25 cellular contexts compared by ENCODE assay signal in the genomic region with DNA sequence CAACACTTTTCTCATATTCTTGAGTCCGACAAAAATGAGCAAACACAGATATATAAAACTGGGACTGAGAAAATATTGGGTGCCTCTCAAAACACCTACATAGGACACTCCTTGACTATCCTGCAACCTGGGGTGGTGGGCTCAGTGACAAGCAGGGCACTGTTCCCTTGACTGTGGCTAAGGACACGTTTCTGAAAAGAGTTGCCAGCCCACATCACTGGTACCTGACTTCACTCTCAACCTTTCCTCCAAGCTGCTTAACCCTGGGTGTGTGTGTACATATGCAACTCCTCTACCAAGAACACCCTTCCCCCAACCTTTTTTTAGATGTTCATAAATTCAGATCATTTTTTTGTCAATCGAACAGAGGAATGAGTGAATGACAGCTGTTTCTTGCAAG.
DNase-seq lines count a peak whose midpoint lies in the region; ATAC-seq, FAIRE-seq and TF ChIP-seq lines count a peak whose summit lies in the region.
"Had no signal": no experiment of that assay in that cellular context is flagged by ENCODE, and none has a peak within 500 bp of the region (broad histone marks: within the 10 kb centered on the region; RNA-seq: fewer than 3 reads in every experiment).

No MANE protein-coding gene starts in this region.

- TF ChIP-seq CTCF in HepG2 (CRISPR knock-in tag; IDR thresholded peaks at IDR 0.05) (no peak), right lobe of liver (IDR thresholded peaks at IDR 0.05) (no peak), vagina (IDR thresholded peaks at IDR 0.05) (no peak), D721Med (IDR thresholded peaks at IDR 0.05; ENCODE audit: insufficient read depth, missing control alignments) (no peak), thyroid gland (IDR thresholded peaks at IDR 0.05) (no peak)

- no peaks in the 10 kb centered on the region for H3K79me2 ChIP-seq in HepG2 (ENCODE audit: insufficient read depth, low read length)

- TF ChIP-seq RAD21 in HepG2 (CRISPR knock-in tag; IDR thresholded peaks at IDR 0.05): no peak

- no peaks in the 10 kb centered on the region for H4K20me1 ChIP-seq in HepG2 (ENCODE audit: insufficient read depth, low read length)
- H4K20me1 ChIP-seq: BLaER1 treated with 17β-estradiol and CSF1 and Interleukin-3, amounts not matched to agents 10 nM and 100 nM had no signal

- TF ChIP-seq POLR2A in HepG2 (IDR thresholded peaks at IDR 0.05; ENCODE audit: insufficient read depth in 1 of 2, low read depth in 2 of 2, low read length in 2 of 2) (no peak), right lobe of liver (IDR thresholded peaks at IDR 0.05) (no peak), vagina (IDR thresholded peaks at IDR 0.05) (no peak), thyroid gland (IDR thresholded peaks at IDR 0.05) (no peak)

- H3K9me3 ChIP-seq in HepG2 (ENCODE audit: low read length): no peaks in the 10 kb centered on the region
- H3K9me3 ChIP-seq in right lobe of liver: no peaks in the 10 kb centered on the region
- no peaks in the 10 kb centered on the region for H3K9me3 ChIP-seq in vagina
- H3K9me3 ChIP-seq in thyroid gland: no peaks in the 10 kb centered on the region
- H3K9me3 ChIP-seq: A549, BE2C had no signal

- DNase-seq in HepG2 (ENCODE audit: low spot score) (no peak), right lobe of liver (no peak), substantia nigra (lab: John Stamatoyannopoulos, UW) (no peak), vagina (ENCODE audit: extremely low spot score in 2 of 2) (peak; percentile 54 to 61), D721Med (ENCODE audit: insufficient read length, low spot score) (no peak), thyroid gland (no peak)
- DNase-seq: 8988T; ACHN; AML-193; BE2C; Calu3; CD4-positive, alpha-beta T cell; CD8-positive, alpha-beta memory T cell; COR-L47; DMS153; DND-41; GM23248; H7; HCEC 1CT had no signal

- intact Hi-C loops in HepG2 (cut with micrococcal nuclease; ENCODE audit: unreplicated experiment): no loop called here
- intact Hi-C loops in right lobe of liver (cut with DNase I): no loop called here
- intact Hi-C loops in vagina (cut with DNase I): no loop called here
- intact Hi-C loops in thyroid gland (cut with DNase I): no loop called here

- WGBS in HepG2 (ENCODE audit: low lambda C conversion rate): 9% methylated on average over 3 of the region's 3 CpGs
- 56% methylated on average over 3 of the region's 3 CpGs for WGBS in right lobe of liver (ENCODE audit: insufficient coverage, low coverage, low lambda C conversion rate, missing lambda C conversion rate)
- WGBS in thyroid gland, 2 donors: 75 to 84% methylated on average over 3 of the region's 3 CpGs

- CTCF ChIA-PET in HepG2 (lab: Yijun Ruan, JAX; ENCODE audit: low intra/inter-chr PET ratio, low total read pairs): no interaction called here

- H3K4me1 ChIP-seq in HepG2 (ENCODE audit: insufficient read depth, low read length): no peaks in the 10 kb centered on the region
- H3K4me1 ChIP-seq in right lobe of liver: no peaks in the 10 kb centered on the region
- H3K4me1 ChIP-seq in vagina: peaks cover 39% of the 10 kb centered on the region
- no peaks in the 10 kb centered on the region for H3K4me1 ChIP-seq in thyroid gland
- H3K4me1 ChIP-seq: A549, BE2C had no signal

- H3K27me3 ChIP-seq in HepG2 (ENCODE audit: control insufficient read depth in 1 of 2, insufficient read depth in 2 of 2, low read length in 2 of 2) (peaks cover 0 to 4% of the 10 kb centered on the region in 2 experiments; a peak in 1 of 5 replicates), right lobe of liver (no peaks in the 10 kb centered on the region), vagina (no peaks in the 10 kb centered on the region), thyroid gland (no peaks in the 10 kb centered on the region)
- H3K27me3 ChIP-seq: BE2C; BLaER1 treated with 17β-estradiol and CSF1 and Interleukin-3, amounts not matched to agents 10 nM and 100 nM had no signal

- no peak overlapping the region for H3K9ac ChIP-seq in HepG2 (ENCODE audit: insufficient read depth, low read depth, low read length)
- H3K9ac ChIP-seq: BLaER1 treated with 17β-estradiol and CSF1 and Interleukin-3, amounts not matched to agents 10 nM and 100 nM; GM23248 had no signal

- in situ Hi-C loops in HepG2 (cut with HindIII; ENCODE audit: extremely low pct_ligation_motif_present, low pct_unique_long_range_greater_than_20kb): no loop called here

- no peak overlapping the region for H3K27ac ChIP-seq in HepG2 (ENCODE audit: extremely low read length, insufficient read depth, low read length)
- no peak overlapping the region for H3K27ac ChIP-seq in right lobe of liver
- H3K27ac ChIP-seq in substantia nigra (ENCODE audit: low read depth, low read length, poor library complexity, severe bottlenecking): peak overlapping the region; percentile 80
- H3K27ac ChIP-seq in vagina: no peak overlapping the region
- H3K27ac ChIP-seq in thyroid gland: no peak overlapping the region
- H3K27ac ChIP-seq: A549; BLaER1 treated with 17β-estradiol and CSF1 and Interleukin-3, amounts not matched to agents 10 nM and 100 nM; GM23248 had no signal

- FAIRE-seq in HepG2 (lab: Jason Lieb, UNC) (no peak), D721Med (lab: Jason Lieb, UNC) (no peak)
- FAIRE-seq: A549, G401.6, GM12892, GM19239, H1 had no signal

- POLR2A ChIA-PET in HepG2 (lab: Yijun Ruan, JAX): no interaction called here

- no TSS peak for BruUV-seq in HepG2 (replicated peaks; lab: Mats Ljungman, UMichigan)

- TF ChIP-seq EP300 in HepG2 (IDR thresholded peaks at IDR 0.05; ENCODE audit: low read depth in 2 of 2, low read length in 2 of 2): no peak
- no peak for TF ChIP-seq EP300 in HepG2 (CRISPR knock-in tag; IDR thresholded peaks at IDR 0.05; ENCODE audit: borderline replicate concordance)

- H3K4me2 ChIP-seq in HepG2 (ENCODE audit: low read depth, low read length): no peak overlapping the region
- H3K4me2 ChIP-seq: A549; BLaER1 treated with 17β-estradiol and CSF1 and Interleukin-3, amounts not matched to agents 10 nM and 100 nM had no signal

- no peak overlapping the region for H2AFZ ChIP-seq in HepG2 (ENCODE audit: low read length)
- H2AFZ ChIP-seq: GM23248 had no signal

- no peak for ATAC-seq in HepG2
- no peak for ATAC-seq in right lobe of liver
- ATAC-seq: A549 had no signal

- H3K4me3 ChIP-seq in HepG2 (replicated peaks in 1 of 3; ENCODE audit: insufficient read depth in 1 of 3, low read depth in 2 of 3, low read length in 3 of 3) (no peak overlapping the region), right lobe of liver (no peak overlapping the region), vagina (no peak overlapping the region), thyroid gland (replicated peaks in 1 of 3) (no peak overlapping the region)
- H3K4me3 ChIP-seq: A549; BLaER1 treated with 17β-estradiol and CSF1 and Interleukin-3, amounts not matched to agents 10 nM and 100 nM; GM23248 had no signal

- H3K36me3 ChIP-seq in HepG2 (replicated peaks in 1 of 2; ENCODE audit: control insufficient read depth in 1 of 2, insufficient read depth in 2 of 2, low read length in 2 of 2) (no peaks in the 10 kb centered on the region), right lobe of liver (no peaks in the 10 kb centered on the region), vagina (no peaks in the 10 kb centered on the region), thyroid gland (no peaks in the 10 kb centered on the region)
- H3K36me3 ChIP-seq: BE2C; BLaER1 treated with 17β-estradiol and CSF1 and Interleukin-3, amounts not matched to agents 10 nM and 100 nM had no signal

TF ChIP-seq in HepG2, 621 proteins besides CTCF, POLR2A, EP300 and RAD21:
- TF ChIP-seq U2AF2 (IDR thresholded peaks at IDR 0.05; ENCODE audit: low read depth, low read length): no peak
- peak; percentile 32; the same call in 1 of the 2 replicates for TF ChIP-seq CREB1 (IDR thresholded peaks at IDR 0.05)
- no peak for TF ChIP-seq CREB1 (CRISPR knock-in tag; IDR thresholded peaks at IDR 0.05)
- TF ChIP-seq, protein P1, sequence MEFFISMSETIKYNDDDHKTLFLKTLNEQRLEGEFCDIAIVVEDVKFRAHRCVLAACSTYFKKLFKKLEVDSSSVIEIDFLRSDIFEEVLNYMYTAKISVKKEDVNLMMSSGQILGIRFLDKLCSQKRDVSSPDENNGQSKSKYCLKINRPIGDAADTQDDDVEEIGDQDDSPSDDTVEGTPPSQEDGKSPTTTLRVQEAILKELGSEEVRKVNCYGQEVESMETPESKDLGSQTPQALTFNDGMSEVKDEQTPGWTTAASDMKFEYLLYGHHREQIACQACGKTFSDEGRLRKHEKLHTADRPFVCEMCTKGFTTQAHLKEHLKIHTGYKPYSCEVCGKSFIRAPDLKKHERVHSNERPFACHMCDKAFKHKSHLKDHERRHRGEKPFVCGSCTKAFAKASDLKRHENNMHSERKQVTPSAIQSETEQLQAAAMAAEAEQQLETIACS (CRISPR knock-in tag; IDR thresholded peaks at IDR 0.05): no peak

Comparison
In these comparisons a context has a peak if more than half of its experiments do, and no peak if none do; other contexts are left out.
1. DNase-seq: peak in vagina (2 of 2); none in HepG2 (single experiment), right lobe of liver (0 of 3), substantia nigra (0 of 49), D721Med (single experiment) and thyroid gland (0 of 2).